Comparison of ENCODE assay signal across 1 cellular context in genomic region chr6:4965506-4966389, GRCh38.
TF ChIP-seq lines count a peak whose summit lies in the region.

No MANE protein-coding gene starts in this region.

TF ChIP-seq in GM23338, 12 proteins besides CTCF, POLR2A, EP300 and RAD21 (continued from another document):
- TF ChIP-seq ZNF462 (CRISPR knock-in tag; IDR thresholded peaks at IDR 0.05) (no peak), JUNB (IDR thresholded peaks at IDR 0.05; ENCODE audit: unreplicated experiment) (no peak), EZH2 (IDR thresholded peaks at IDR 0.05; ENCODE audit: low read depth, unreplicated experiment) (no peak), NANOG (IDR thresholded peaks at IDR 0.05; ENCODE audit: borderline replicate concordance) (no peak), POLR2AphosphoS5 (IDR thresholded peaks at IDR 0.05; ENCODE audit: low read depth) (no peak)
- TF ChIP-seq, protein P1, sequence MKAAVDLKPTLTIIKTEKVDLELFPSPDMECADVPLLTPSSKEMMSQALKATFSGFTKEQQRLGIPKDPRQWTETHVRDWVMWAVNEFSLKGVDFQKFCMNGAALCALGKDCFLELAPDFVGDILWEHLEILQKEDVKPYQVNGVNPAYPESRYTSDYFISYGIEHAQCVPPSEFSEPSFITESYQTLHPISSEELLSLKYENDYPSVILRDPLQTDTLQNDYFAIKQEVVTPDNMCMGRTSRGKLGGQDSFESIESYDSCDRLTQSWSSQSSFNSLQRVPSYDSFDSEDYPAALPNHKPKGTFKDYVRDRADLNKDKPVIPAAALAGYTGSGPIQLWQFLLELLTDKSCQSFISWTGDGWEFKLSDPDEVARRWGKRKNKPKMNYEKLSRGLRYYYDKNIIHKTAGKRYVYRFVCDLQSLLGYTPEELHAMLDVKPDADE (IDR thresholded peaks at IDR 0.05): no peak
TF ChIP-seq in GM23338: peak in this region for 0.
